In the genomic region with DNA sequence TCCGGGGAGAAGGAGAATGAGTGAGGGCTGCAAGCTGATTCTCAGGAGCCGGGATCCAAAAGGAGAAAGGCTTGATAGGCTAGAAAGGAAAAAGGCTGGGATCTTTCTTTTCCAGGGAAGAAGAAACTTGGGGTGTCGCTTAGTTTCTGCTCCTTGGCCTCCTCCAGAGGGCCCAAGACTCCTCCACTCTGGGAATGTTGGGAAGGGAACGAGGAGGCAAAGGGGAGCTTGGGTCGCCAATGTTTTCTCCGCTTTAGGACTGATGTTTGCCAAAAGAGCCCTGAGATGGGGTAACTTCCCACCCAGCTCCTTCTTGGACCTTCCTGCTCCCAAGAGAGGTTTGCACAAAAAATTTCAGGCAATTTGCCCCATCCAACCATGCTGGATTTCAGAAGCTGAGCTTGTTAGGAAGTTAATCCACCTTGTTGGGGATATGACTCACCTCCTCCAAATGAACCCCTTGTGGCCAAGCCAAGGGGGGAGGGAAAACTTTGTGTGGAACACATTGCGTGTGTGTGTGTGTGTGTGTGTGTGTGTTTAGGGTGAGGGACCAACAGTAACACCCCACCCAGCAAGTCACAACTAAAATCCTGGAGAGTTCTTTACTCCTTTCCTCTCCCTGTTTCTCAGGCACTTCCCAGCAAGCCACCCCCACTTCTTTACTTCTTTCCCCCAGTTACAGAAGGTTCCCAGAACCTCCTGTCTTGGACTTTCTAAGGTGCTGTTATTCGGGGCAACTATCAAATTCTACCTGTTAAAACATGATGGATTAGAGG, we compare ENCODE assay signal across 10 cellular contexts. TPM values are rescaled to one million over a fixed set of nuclear protein-coding genes. Genes with fewer than 3 reads are reported as not detected.
A peak's percentile ranks its signal among the peaks of the same experiment; 100 is the strongest.
DNase-seq lines count a peak whose midpoint lies in the region; ATAC-seq and TF ChIP-seq lines count a peak whose summit lies in the region.
"Had no signal": no experiment of that assay in that cellular context is flagged by ENCODE, and none has a peak within 500 bp of the region (broad histone marks: within the 10 kb centered on the region; RNA-seq: fewer than 3 reads in every experiment).

No MANE protein-coding gene starts in this region.

- no peaks in the 10 kb centered on the region for H3K9me3 Mint-ChIP-seq in Calu3 (ENCODE audit: low read depth, unreplicated experiment)
- no peaks in the 10 kb centered on the region for H3K9me3 Mint-ChIP-seq in activated T-cell treated with anti-CD3 and anti-CD28 coated beads, Interleukin-2, amount 50 U/mL, for 72 hours
- H3K9me3 Mint-ChIP-seq: CD8-positive, alpha-beta memory T cell had no signal

- H3K27ac Mint-ChIP-seq in Calu3 (ENCODE audit: unreplicated experiment): peak overlapping the region; percentile 72
- no peak overlapping the region for H3K27ac Mint-ChIP-seq in activated T-cell treated with anti-CD3 and anti-CD28 coated beads, Interleukin-2, amount 50 U/mL, for 72 hours
- H3K27ac Mint-ChIP-seq: CD8-positive, alpha-beta memory T cell; dendritic cell treated with granulocyte-macrophage colony-stimulating factor and Interleukin-4, amounts not matched to agents 40 ng/mL and 50 ng/mL, for 4 days had no signal

- peak overlapping the region; percentile 92 for H3K27ac ChIP-seq in RWPE1

- H3K36me3 Mint-ChIP-seq in Calu3 (ENCODE audit: insufficient read depth, unreplicated experiment): peaks cover 40% of the 10 kb centered on the region
- H3K36me3 Mint-ChIP-seq in activated T-cell treated with anti-CD3 and anti-CD28 coated beads, Interleukin-2, amount 50 U/mL, for 72 hours (ENCODE audit: insufficient read depth in 2 of 2): no peaks in the 10 kb centered on the region
- H3K36me3 Mint-ChIP-seq: CD8-positive, alpha-beta memory T cell had no signal

- intact Hi-C loops in Calu3 (cut with micrococcal nuclease; ENCODE audit: unreplicated experiment): no loop called here

- POLR2A ChIA-PET in RWPE1 (lab: Yijun Ruan, JAX; ENCODE audit: low non-redundant PET): interaction anchor here (0.6 kb wide), 1 partner anchor 14 kb away, joined by 3 read pairs; no protein-coding TSS in a partner anchor

- H3K4me1 Mint-ChIP-seq in Calu3 (ENCODE audit: low read depth, unreplicated experiment): peaks cover 45% of the 10 kb centered on the region
- no peaks in the 10 kb centered on the region for H3K4me1 Mint-ChIP-seq in activated T-cell treated with anti-CD3 and anti-CD28 coated beads, Interleukin-2, amount 50 U/mL, for 72 hours (ENCODE audit: low read depth)
- H3K4me1 Mint-ChIP-seq: CD8-positive, alpha-beta memory T cell had no signal

- H3K4me3 Mint-ChIP-seq in Calu3 (ENCODE audit: low read depth, unreplicated experiment): peak overlapping the region; percentile 78
- H3K4me3 Mint-ChIP-seq in activated T-cell treated with anti-CD3 and anti-CD28 coated beads, Interleukin-2, amount 50 U/mL, for 72 hours: no peak overlapping the region
- H3K4me3 Mint-ChIP-seq: CD8-positive, alpha-beta memory T cell; dendritic cell treated with granulocyte-macrophage colony-stimulating factor and Interleukin-4, amounts not matched to agents 40 ng/mL and 50 ng/mL, for 4 days had no signal

- TF ChIP-seq CTCF in Calu3 (IDR thresholded peaks at IDR 0.05; ENCODE audit: unreplicated experiment) (no peak), RWPE1 (conservative IDR thresholded peaks at IDR 0.05; ENCODE audit: low read depth) (no peak), fibroblast of pulmonary artery (IDR thresholded peaks at IDR 0.05; ENCODE audit: low read length, missing control alignments) (no peak)

- BruUV-seq in Calu3 (replicated peaks; lab: Mats Ljungman, UMichigan): no TSS peak

- no peak for ATAC-seq in activated T-cell treated with anti-CD3 and anti-CD28 coated beads, Interleukin-2, amount 50 U/mL, for 72 hours (replicated peaks in 1 of 2)
- ATAC-seq in HG02981 (IDR thresholded peaks at IDR 0.05; ENCODE audit: unreplicated experiment): no peak

- DNase-seq in Calu3 (peak; percentile 46), RWPE1 (ENCODE audit: low spot score) (peak; percentile 79), fibroblast of pulmonary artery (ENCODE audit: low read depth) (peak; percentile 48), renal cortical epithelial cell (ENCODE audit: low read depth) (peak; percentile 92), occipital lobe (lab: John Stamatoyannopoulos, UW) (no peak), cortex of kidney (lab: John Stamatoyannopoulos, UW) (no peak)
- no peak for DNase-seq in activated T-cell treated with anti-CD3 and anti-CD28 coated beads, Interleukin-2, amount 50 U/mL, for 72 hours
- DNase-seq: CD8-positive, alpha-beta memory T cell had no signal

- no peak overlapping the region for H3K4me3 ChIP-seq in fibroblast of pulmonary artery (replicated peaks; ENCODE audit: low read depth, low read length)

- CTCF ChIA-PET in Calu3 (lab: Charles Lee): interaction anchor here (1.8 kb wide), 1 partner anchor 12 kb away, joined by 5 read pairs; no protein-coding TSS in a partner anchor
- CTCF ChIA-PET in RWPE1 (lab: Yijun Ruan, JAX): interaction anchor here (0.7 to 1.2 kb wide), 2 partner anchors 12 to 33 kb away, joined by 3 to 4 read pairs; no protein-coding TSS in a partner anchor

- H3K27me3 Mint-ChIP-seq in Calu3 (ENCODE audit: unreplicated experiment): no peaks in the 10 kb centered on the region
- no peaks in the 10 kb centered on the region for H3K27me3 Mint-ChIP-seq in activated T-cell treated with anti-CD3 and anti-CD28 coated beads, Interleukin-2, amount 50 U/mL, for 72 hours (ENCODE audit: low read depth)

RNA-seq across cellular contexts. Expression of a gene that starts 8.7 kb away (rescaled TPM):
- total RNA-seq in Calu3 (2022) (1.9 and 3.2 TPM in 2 replicates), renal cortical epithelial cell (0.35 and 1.9 TPM in 2 replicates), occipital lobe (not detected)
- not detected for total RNA-seq in activated T-cell treated with anti-CD3 and anti-CD28 coated beads, Interleukin-2, amount 50 U/mL, for 72 hours
- total RNA-seq: CD8-positive, alpha-beta memory T cell had no signal

RNA-seq across cellular contexts. Expression of a gene that starts 15.4 kb away (rescaled TPM):
- total RNA-seq in Calu3 (2022) (0.24 and 0.44 TPM in 2 replicates), renal cortical epithelial cell (1.0 and 1.8 TPM in 2 replicates), occipital lobe (not detected)
- under 1 TPM; 0.58 to 0.69 TPM for total RNA-seq in activated T-cell treated with anti-CD3 and anti-CD28 coated beads, Interleukin-2, amount 50 U/mL, for 72 hours

RNA-seq across cellular contexts. Expression of a gene that starts 19.4 kb away (rescaled TPM):
- 1.0 and 1.2 TPM in 2 replicates for total RNA-seq in Calu3 (2022)
- total RNA-seq in renal cortical epithelial cell: 0.17 and 0.75 TPM in 2 replicates
- under 1 TPM in 1 of 2 donors, not detected in 1; 0.79 TPM for total RNA-seq in activated T-cell treated with anti-CD3 and anti-CD28 coated beads, Interleukin-2, amount 50 U/mL, for 72 hours
- total RNA-seq in occipital lobe: not detected

RNA-seq across cellular contexts. Expression of a gene that starts 32.3 kb away (rescaled TPM):
- total RNA-seq in Calu3 (2022) (8.3 and 10.6 TPM in 2 replicates), renal cortical epithelial cell (13.4 and 34.2 TPM in 2 replicates), occipital lobe (not detected)
- under 1 TPM in 1 of 2 donors, not detected in 1; 0.14 TPM for total RNA-seq in activated T-cell treated with anti-CD3 and anti-CD28 coated beads, Interleukin-2, amount 50 U/mL, for 72 hours
- total RNA-seq: CD8-positive, alpha-beta memory T cell had no signal

RNA-seq across cellular contexts. Expression of a gene that starts 36.4 kb away (rescaled TPM):
- total RNA-seq in Calu3 (2022) (11.4 and 12.4 TPM in 2 replicates), renal cortical epithelial cell (2.8 and 22.0 TPM in 2 replicates), occipital lobe (not detected)
- under 1 TPM in 1 of 2 donors, not detected in 1; 0.31 TPM for total RNA-seq in activated T-cell treated with anti-CD3 and anti-CD28 coated beads, Interleukin-2, amount 50 U/mL, for 72 hours
- total RNA-seq: CD8-positive, alpha-beta memory T cell had no signal

Comparison
In these comparisons a context has a peak if more than half of its experiments do, and no peak if none do; other contexts are left out.
1. DNase-seq: peak in Calu3 (single experiment), RWPE1 (single experiment), fibroblast of pulmonary artery (single experiment) and renal cortical epithelial cell (single experiment); none in activated T-cell treated with anti-CD3 and anti-CD28 coated beads, Interleukin-2, amount 50 U/mL, for 72 hours (0 of 2), occipital lobe (single experiment) and cortex of kidney (single experiment).